2 cellular contexts compared by ENCODE assay signal in the genomic region with DNA sequence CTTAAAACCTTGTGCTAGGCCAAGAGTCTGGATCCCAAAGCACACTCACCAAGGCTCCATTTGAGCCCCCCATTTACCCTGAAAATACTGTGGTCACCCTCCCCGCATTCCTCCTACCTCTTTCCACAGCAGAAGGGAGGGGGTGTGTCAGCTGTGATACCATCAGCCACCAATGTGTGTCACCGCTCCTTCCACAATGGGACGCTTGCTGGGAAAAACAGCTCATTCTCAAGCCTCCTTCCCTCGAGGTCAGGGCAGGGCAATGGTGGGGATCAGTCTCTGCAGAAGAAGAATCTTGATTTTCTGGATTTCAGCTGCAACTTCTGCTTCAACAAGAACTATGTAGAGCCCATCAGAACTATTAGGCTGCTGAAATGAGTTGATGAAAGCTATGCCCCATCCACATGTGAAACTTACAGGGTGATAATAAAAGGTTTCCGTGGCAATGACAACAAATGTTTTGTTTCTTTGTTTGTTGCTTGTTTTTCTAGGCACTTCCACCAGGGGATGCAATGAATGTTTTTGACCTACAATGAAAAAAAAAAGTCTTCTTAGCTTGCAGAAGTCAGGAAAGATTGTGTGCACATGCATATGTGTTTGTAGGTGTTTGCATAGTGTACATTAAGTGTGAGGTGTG.
A peak's percentile ranks its signal among the peaks of the same experiment; 100 is the strongest.
TF ChIP-seq lines count a peak whose summit lies in the region.

No MANE protein-coding gene starts in this region.

TF ChIP-seq in GM23338, 12 proteins besides CTCF, POLR2A, EP300 and RAD21:
- no peak for TF ChIP-seq CREB1 (CRISPR knock-in tag; IDR thresholded peaks at IDR 0.05; ENCODE audit: low read depth)
- no peak for TF ChIP-seq POLR2AphosphoS5 (IDR thresholded peaks at IDR 0.05; ENCODE audit: low read depth)
- TF ChIP-seq, protein P1, sequence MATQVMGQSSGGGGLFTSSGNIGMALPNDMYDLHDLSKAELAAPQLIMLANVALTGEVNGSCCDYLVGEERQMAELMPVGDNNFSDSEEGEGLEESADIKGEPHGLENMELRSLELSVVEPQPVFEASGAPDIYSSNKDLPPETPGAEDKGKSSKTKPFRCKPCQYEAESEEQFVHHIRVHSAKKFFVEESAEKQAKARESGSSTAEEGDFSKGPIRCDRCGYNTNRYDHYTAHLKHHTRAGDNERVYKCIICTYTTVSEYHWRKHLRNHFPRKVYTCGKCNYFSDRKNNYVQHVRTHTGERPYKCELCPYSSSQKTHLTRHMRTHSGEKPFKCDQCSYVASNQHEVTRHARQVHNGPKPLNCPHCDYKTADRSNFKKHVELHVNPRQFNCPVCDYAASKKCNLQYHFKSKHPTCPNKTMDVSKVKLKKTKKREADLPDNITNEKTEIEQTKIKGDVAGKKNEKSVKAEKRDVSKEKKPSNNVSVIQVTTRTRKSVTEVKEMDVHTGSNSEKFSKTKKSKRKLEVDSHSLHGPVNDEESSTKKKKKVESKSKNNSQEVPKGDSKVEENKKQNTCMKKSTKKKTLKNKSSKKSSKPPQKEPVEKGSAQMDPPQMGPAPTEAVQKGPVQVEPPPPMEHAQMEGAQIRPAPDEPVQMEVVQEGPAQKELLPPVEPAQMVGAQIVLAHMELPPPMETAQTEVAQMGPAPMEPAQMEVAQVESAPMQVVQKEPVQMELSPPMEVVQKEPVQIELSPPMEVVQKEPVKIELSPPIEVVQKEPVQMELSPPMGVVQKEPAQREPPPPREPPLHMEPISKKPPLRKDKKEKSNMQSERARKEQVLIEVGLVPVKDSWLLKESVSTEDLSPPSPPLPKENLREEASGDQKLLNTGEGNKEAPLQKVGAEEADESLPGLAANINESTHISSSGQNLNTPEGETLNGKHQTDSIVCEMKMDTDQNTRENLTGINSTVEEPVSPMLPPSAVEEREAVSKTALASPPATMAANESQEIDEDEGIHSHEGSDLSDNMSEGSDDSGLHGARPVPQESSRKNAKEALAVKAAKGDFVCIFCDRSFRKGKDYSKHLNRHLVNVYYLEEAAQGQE (IDR thresholded peaks at IDR 0.05; ENCODE audit: unreplicated experiment): no peak
- TF ChIP-seq STAT1 (IDR thresholded peaks at IDR 0.05; ENCODE audit: unreplicated experiment): no peak
- TF ChIP-seq EZH2 (IDR thresholded peaks at IDR 0.05; ENCODE audit: low read depth, unreplicated experiment): no peak
- no peak for TF ChIP-seq NANOG (IDR thresholded peaks at IDR 0.05; ENCODE audit: borderline replicate concordance)
- TF ChIP-seq ZNF331 (CRISPR knock-in tag; IDR thresholded peaks at IDR 0.05; ENCODE audit: low read depth): no peak

TF ChIP-seq in HepG2, 621 proteins besides CTCF, POLR2A, EP300 and RAD21:
- no peak for TF ChIP-seq RORA (CRISPR knock-in tag; IDR thresholded peaks at IDR 0.05)
- TF ChIP-seq CEBPB (IDR thresholded peaks at IDR 0.05; ENCODE audit: borderline replicate concordance, low read depth, low read length): no peak
- no peak for TF ChIP-seq ZNF143 (CRISPR knock-in tag; IDR thresholded peaks at IDR 0.05)
- 0 out of 2 replicates have a peak, but pooled peaks have one; percentile 15 for TF ChIP-seq SAP130 (CRISPR knock-in tag; IDR thresholded peaks at IDR 0.05; ENCODE audit: low read depth)
- no peak for TF ChIP-seq ZNF761 (CRISPR knock-in tag; conservative IDR thresholded peaks at IDR 0.05)
- TF ChIP-seq FOSL2 (CRISPR knock-in tag; IDR thresholded peaks at IDR 0.05): 0 out of 2 replicates have a peak, but pooled peaks have one; percentile 7
- TF ChIP-seq, protein P2, sequence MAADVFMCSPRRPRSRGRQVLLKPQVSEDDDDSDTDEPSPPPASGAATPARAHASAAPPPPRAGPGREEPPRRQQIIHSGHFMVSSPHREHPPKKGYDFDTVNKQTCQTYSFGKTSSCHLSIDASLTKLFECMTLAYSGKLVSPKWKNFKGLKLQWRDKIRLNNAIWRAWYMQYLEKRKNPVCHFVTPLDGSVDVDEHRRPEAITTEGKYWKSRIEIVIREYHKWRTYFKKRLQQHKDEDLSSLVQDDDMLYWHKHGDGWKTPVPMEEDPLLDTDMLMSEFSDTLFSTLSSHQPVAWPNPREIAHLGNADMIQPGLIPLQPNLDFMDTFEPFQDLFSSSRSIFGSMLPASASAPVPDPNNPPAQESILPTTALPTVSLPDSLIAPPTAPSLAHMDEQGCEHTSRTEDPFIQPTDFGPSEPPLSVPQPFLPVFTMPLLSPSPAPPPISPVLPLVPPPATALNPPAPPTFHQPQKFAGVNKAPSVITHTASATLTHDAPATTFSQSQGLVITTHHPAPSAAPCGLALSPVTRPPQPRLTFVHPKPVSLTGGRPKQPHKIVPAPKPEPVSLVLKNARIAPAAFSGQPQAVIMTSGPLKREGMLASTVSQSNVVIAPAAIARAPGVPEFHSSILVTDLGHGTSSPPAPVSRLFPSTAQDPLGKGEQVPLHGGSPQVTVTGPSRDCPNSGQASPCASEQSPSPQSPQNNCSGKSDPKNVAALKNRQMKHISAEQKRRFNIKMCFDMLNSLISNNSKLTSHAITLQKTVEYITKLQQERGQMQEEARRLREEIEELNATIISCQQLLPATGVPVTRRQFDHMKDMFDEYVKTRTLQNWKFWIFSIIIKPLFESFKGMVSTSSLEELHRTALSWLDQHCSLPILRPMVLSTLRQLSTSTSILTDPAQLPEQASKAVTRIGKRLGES (CRISPR knock-in tag; IDR thresholded peaks at IDR 0.05; ENCODE audit: borderline replicate concordance): no peak
- peak; percentile 46 for TF ChIP-seq STAG1 (CRISPR knock-in tag; IDR thresholded peaks at IDR 0.05)
- TF ChIP-seq ZNF607 (CRISPR knock-in tag; IDR thresholded peaks at IDR 0.05; ENCODE audit: borderline replicate concordance): no peak
TF ChIP-seq in HepG2: peak in this region for 3.
